ENCODE assay signal across 1 cellular context in the genomic region with DNA sequence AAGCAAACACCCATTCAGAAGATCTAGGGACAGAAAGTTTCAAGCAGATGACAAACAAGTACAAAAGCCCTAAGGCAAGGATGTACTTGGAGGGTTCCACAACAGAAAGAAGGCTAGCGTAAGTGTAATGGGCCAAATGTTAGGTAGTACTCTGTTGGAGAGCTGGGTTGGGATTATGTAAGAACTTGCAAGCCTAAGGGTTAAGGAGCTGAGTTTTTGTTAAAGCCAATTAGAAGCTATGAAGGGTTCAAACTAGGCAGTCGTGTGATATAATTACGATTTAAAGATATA.
TF ChIP-seq lines count a peak whose summit lies in the region.

No MANE protein-coding gene starts in this region.

TF ChIP-seq in HepG2, 621 proteins besides CTCF, POLR2A, EP300 and RAD21 (continues in another document):
- TF ChIP-seq, protein P1, sequence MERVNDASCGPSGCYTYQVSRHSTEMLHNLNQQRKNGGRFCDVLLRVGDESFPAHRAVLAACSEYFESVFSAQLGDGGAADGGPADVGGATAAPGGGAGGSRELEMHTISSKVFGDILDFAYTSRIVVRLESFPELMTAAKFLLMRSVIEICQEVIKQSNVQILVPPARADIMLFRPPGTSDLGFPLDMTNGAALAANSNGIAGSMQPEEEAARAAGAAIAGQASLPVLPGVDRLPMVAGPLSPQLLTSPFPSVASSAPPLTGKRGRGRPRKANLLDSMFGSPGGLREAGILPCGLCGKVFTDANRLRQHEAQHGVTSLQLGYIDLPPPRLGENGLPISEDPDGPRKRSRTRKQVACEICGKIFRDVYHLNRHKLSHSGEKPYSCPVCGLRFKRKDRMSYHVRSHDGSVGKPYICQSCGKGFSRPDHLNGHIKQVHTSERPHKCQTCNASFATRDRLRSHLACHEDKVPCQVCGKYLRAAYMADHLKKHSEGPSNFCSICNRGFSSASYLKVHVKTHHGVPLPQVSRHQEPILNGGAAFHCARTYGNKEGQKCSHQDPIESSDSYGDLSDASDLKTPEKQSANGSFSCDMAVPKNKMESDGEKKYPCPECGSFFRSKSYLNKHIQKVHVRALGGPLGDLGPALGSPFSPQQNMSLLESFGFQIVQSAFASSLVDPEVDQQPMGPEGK (CRISPR knock-in tag; IDR thresholded peaks at IDR 0.05), result no peak
- no peak for TF ChIP-seq SNRNP70 (IDR thresholded peaks at IDR 0.05; ENCODE audit: low read depth, low read length)
- no peak for TF ChIP-seq ATF1 (CRISPR knock-in tag; IDR thresholded peaks at IDR 0.05)
- no peak for TF ChIP-seq REL (CRISPR knock-in tag; conservative IDR thresholded peaks at IDR 0.05)
- 0 out of 2 replicates have a peak, but pooled peaks have one; percentile 20 for TF ChIP-seq ZMYM2 (CRISPR knock-in tag; IDR thresholded peaks at IDR 0.05)
- no peak for TF ChIP-seq ZNF747 (CRISPR knock-in tag; IDR thresholded peaks at IDR 0.05; ENCODE audit: borderline replicate concordance)
- no peak for TF ChIP-seq MED1 (CRISPR knock-in tag; IDR thresholded peaks at IDR 0.05)
- TF ChIP-seq, protein P2, sequence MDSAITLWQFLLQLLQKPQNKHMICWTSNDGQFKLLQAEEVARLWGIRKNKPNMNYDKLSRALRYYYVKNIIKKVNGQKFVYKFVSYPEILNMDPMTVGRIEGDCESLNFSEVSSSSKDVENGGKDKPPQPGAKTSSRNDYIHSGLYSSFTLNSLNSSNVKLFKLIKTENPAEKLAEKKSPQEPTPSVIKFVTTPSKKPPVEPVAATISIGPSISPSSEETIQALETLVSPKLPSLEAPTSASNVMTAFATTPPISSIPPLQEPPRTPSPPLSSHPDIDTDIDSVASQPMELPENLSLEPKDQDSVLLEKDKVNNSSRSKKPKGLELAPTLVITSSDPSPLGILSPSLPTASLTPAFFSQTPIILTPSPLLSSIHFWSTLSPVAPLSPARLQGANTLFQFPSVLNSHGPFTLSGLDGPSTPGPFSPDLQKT (CRISPR knock-in tag; IDR thresholded peaks at IDR 0.05; ENCODE audit: borderline replicate concordance), result no peak
- TF ChIP-seq, protein P3, sequence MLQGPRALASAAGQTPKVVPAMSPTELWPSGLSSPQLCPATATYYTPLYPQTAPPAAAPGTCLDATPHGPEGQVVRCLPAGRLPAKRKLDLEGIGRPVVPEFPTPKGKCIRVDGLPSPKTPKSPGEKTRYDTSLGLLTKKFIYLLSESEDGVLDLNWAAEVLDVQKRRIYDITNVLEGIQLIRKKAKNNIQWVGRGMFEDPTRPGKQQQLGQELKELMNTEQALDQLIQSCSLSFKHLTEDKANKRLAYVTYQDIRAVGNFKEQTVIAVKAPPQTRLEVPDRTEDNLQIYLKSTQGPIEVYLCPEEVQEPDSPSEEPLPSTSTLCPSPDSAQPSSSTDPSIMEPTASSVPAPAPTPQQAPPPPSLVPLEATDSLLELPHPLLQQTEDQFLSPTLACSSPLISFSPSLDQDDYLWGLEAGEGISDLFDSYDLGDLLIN (CRISPR knock-in tag; IDR thresholded peaks at IDR 0.05; ENCODE audit: borderline replicate concordance), result no peak
- 0 out of 2 replicates have a peak, but pooled peaks have one; percentile 12 for TF ChIP-seq KDM2A (CRISPR knock-in tag; IDR thresholded peaks at IDR 0.05; ENCODE audit: borderline replicate concordance, low read depth)
- TF ChIP-seq, protein P4, sequence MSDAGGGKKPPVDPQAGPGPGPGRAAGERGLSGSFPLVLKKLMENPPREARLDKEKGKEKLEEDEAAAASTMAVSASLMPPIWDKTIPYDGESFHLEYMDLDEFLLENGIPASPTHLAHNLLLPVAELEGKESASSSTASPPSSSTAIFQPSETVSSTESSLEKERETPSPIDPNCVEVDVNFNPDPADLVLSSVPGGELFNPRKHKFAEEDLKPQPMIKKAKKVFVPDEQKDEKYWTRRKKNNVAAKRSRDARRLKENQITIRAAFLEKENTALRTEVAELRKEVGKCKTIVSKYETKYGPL (CRISPR knock-in tag; IDR thresholded peaks at IDR 0.05), result no peak
- no peak for TF ChIP-seq HMGA1 (CRISPR knock-in tag; conservative IDR thresholded peaks at IDR 0.05)
- TF ChIP-seq ATF7 (IDR thresholded peaks at IDR 0.05), result no peak
- TF ChIP-seq ATF7 (CRISPR knock-in tag; IDR thresholded peaks at IDR 0.05), result no peak
- TF ChIP-seq, protein P5, sequence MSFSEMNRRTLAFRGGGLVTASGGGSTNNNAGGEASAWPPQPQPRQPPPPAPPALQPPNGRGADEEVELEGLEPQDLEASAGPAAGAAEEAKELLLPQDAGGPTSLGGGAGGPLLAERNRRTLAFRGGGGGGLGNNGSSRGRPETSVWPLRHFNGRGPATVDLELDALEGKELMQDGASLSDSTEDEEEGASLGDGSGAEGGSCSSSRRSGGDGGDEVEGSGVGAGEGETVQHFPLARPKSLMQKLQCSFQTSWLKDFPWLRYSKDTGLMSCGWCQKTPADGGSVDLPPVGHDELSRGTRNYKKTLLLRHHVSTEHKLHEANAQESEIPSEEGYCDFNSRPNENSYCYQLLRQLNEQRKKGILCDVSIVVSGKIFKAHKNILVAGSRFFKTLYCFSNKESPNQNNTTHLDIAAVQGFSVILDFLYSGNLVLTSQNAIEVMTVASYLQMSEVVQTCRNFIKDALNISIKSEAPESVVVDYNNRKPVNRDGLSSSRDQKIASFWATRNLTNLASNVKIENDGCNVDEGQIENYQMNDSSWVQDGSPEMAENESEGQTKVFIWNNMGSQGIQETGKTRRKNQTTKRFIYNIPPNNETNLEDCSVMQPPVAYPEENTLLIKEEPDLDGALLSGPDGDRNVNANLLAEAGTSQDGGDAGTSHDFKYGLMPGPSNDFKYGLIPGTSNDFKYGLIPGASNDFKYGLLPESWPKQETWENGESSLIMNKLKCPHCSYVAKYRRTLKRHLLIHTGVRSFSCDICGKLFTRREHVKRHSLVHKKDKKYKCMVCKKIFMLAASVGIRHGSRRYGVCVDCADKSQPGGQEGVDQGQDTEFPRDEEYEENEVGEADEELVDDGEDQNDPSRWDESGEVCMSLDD (CRISPR knock-in tag; IDR thresholded peaks at IDR 0.05; ENCODE audit: borderline replicate concordance), result no peak
- TF ChIP-seq ERF (CRISPR knock-in tag; IDR thresholded peaks at IDR 0.05), result no peak
- TF ChIP-seq TAF1 (CRISPR knock-in tag; IDR thresholded peaks at IDR 0.05), result no peak
- TF ChIP-seq ZNF703 (CRISPR knock-in tag; IDR thresholded peaks at IDR 0.05; ENCODE audit: borderline replicate concordance), result no peak
- no peak for TF ChIP-seq ELF4 (CRISPR knock-in tag; IDR thresholded peaks at IDR 0.05; ENCODE audit: borderline replicate concordance)
- TF ChIP-seq RELA (CRISPR knock-in tag; IDR thresholded peaks at IDR 0.05), result no peak
- no peak for TF ChIP-seq TBX2 (CRISPR knock-in tag; IDR thresholded peaks at IDR 0.05; ENCODE audit: borderline replicate concordance)
- TF ChIP-seq ZNF543 (CRISPR knock-in tag; IDR thresholded peaks at IDR 0.05), result no peak
- TF ChIP-seq NCOR1 (IDR thresholded peaks at IDR 0.05; ENCODE audit: borderline replicate concordance, low read length), result no peak
- TF ChIP-seq, protein P6, sequence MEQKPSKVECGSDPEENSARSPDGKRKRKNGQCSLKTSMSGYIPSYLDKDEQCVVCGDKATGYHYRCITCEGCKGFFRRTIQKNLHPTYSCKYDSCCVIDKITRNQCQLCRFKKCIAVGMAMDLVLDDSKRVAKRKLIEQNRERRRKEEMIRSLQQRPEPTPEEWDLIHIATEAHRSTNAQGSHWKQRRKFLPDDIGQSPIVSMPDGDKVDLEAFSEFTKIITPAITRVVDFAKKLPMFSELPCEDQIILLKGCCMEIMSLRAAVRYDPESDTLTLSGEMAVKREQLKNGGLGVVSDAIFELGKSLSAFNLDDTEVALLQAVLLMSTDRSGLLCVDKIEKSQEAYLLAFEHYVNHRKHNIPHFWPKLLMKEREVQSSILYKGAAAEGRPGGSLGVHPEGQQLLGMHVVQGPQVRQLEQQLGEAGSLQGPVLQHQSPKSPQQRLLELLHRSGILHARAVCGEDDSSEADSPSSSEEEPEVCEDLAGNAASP (CRISPR knock-in tag; IDR thresholded peaks at IDR 0.05; ENCODE audit: borderline replicate concordance), result no peak
- TF ChIP-seq, protein P7, sequence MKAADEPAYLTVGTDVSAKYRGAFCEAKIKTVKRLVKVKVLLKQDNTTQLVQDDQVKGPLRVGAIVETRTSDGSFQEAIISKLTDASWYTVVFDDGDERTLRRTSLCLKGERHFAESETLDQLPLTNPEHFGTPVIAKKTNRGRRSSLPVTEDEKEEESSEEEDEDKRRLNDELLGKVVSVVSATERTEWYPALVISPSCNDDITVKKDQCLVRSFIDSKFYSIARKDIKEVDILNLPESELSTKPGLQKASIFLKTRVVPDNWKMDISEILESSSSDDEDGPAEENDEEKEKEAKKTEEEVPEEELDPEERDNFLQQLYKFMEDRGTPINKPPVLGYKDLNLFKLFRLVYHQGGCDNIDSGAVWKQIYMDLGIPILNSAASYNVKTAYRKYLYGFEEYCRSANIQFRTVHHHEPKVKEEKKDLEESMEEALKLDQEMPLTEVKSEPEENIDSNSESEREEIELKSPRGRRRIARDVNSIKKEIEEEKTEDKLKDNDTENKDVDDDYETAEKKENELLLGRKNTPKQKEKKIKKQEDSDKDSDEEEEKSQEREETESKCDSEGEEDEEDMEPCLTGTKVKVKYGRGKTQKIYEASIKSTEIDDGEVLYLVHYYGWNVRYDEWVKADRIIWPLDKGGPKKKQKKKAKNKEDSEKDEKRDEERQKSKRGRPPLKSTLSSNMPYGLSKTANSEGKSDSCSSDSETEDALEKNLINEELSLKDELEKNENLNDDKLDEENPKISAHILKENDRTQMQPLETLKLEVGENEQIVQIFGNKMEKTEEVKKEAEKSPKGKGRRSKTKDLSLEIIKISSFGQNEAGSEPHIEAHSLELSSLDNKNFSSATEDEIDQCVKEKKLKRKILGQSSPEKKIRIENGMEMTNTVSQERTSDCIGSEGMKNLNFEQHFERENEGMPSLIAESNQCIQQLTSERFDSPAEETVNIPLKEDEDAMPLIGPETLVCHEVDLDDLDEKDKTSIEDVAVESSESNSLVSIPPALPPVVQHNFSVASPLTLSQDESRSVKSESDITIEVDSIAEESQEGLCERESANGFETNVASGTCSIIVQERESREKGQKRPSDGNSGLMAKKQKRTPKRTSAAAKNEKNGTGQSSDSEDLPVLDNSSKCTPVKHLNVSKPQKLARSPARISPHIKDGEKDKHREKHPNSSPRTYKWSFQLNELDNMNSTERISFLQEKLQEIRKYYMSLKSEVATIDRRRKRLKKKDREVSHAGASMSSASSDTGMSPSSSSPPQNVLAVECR (CRISPR knock-in tag; IDR thresholded peaks at IDR 0.05; ENCODE audit: borderline replicate concordance), result no peak
- TF ChIP-seq ZNF562 (CRISPR knock-in tag; IDR thresholded peaks at IDR 0.05; ENCODE audit: borderline replicate concordance), result no peak
- TF ChIP-seq, protein P8, sequence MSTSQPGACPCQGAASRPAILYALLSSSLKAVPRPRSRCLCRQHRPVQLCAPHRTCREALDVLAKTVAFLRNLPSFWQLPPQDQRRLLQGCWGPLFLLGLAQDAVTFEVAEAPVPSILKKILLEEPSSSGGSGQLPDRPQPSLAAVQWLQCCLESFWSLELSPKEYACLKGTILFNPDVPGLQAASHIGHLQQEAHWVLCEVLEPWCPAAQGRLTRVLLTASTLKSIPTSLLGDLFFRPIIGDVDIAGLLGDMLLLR (CRISPR knock-in tag; IDR thresholded peaks at IDR 0.05), result no peak
- no peak for TF ChIP-seq HOXA5 (CRISPR knock-in tag; IDR thresholded peaks at IDR 0.05)
- TF ChIP-seq, protein P9, sequence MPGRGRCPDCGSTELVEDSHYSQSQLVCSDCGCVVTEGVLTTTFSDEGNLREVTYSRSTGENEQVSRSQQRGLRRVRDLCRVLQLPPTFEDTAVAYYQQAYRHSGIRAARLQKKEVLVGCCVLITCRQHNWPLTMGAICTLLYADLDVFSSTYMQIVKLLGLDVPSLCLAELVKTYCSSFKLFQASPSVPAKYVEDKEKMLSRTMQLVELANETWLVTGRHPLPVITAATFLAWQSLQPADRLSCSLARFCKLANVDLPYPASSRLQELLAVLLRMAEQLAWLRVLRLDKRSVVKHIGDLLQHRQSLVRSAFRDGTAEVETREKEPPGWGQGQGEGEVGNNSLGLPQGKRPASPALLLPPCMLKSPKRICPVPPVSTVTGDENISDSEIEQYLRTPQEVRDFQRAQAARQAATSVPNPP (CRISPR knock-in tag; IDR thresholded peaks at IDR 0.05), result 0 out of 2 replicates have a peak, but pooled peaks have one; percentile 65
- no peak for TF ChIP-seq ZNF333 (CRISPR knock-in tag; IDR thresholded peaks at IDR 0.05; ENCODE audit: borderline replicate concordance)
- TF ChIP-seq ZSCAN31 (CRISPR knock-in tag; IDR thresholded peaks at IDR 0.05; ENCODE audit: low read depth), result 0 out of 2 replicates have a peak, but pooled peaks have one; percentile 8
- 0 out of 2 replicates have a peak, but pooled peaks have one; percentile 5 for TF ChIP-seq MED13 (CRISPR knock-in tag; IDR thresholded peaks at IDR 0.05)
- no peak for TF ChIP-seq ZSCAN25 (CRISPR knock-in tag; IDR thresholded peaks at IDR 0.05)
- TF ChIP-seq, protein P10, sequence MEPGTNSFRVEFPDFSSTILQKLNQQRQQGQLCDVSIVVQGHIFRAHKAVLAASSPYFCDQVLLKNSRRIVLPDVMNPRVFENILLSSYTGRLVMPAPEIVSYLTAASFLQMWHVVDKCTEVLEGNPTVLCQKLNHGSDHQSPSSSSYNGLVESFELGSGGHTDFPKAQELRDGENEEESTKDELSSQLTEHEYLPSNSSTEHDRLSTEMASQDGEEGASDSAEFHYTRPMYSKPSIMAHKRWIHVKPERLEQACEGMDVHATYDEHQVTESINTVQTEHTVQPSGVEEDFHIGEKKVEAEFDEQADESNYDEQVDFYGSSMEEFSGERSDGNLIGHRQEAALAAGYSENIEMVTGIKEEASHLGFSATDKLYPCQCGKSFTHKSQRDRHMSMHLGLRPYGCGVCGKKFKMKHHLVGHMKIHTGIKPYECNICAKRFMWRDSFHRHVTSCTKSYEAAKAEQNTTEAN (CRISPR knock-in tag; conservative IDR thresholded peaks at IDR 0.05), result 0 out of 2 replicates have a peak, but pooled peaks have one; percentile 21
- TF ChIP-seq HCFC1 (IDR thresholded peaks at IDR 0.05; ENCODE audit: low read depth, low read length), result no peak
- TF ChIP-seq ZNF546 (CRISPR knock-in tag; conservative IDR thresholded peaks at IDR 0.05), result no peak
- TF ChIP-seq STAT5B (CRISPR knock-in tag; IDR thresholded peaks at IDR 0.05), result no peak
